Comparison of ENCODE assay signal across 9 cellular contexts in the genomic region with DNA sequence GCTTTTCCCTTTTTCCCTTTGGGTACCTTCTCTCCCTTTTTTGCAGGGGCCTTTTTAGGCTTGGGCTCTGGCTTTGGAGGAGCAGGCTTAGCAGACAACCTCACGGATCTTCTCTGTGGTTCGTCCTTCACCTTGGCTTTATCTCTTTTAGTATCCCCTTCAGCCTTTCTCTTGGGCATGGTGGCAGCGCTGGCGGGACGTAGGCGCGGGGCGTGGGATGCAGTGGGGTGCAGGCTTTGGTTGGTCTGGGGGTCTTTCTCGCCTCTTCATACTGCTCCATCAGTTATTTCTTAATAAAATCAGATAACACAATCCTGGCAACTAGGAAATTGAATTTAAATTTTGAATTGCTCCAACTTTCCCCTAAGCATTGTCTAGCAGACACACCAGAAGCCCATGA.
"Had no signal": no experiment of that assay in that cellular context is flagged by ENCODE, and none has a peak within 500 bp of the region (broad histone marks: within the 10 kb centered on the region; RNA-seq: fewer than 3 reads in every experiment).

No MANE protein-coding gene starts in this region.

- H3K27ac Mint-ChIP-seq: HFFc6, IgD-negative memory B cell had no signal

- H3K4me3 Mint-ChIP-seq: HFFc6, IgD-negative memory B cell had no signal

- H3K27ac ChIP-seq: HL-60 had no signal

- H3K9me3 ChIP-seq: HAP-1 had no signal

- H3K9me3 Mint-ChIP-seq: HFFc6, IgD-negative memory B cell had no signal

- DNase-seq: GOT3, H7, HFFc6, KG1 had no signal

- FAIRE-seq: HepG2 had no signal

- H3K4me3 ChIP-seq: HAP-1 had no signal

- H3K36me3 ChIP-seq: HAP-1 had no signal

- ATAC-seq: HCT116, HepG2 had no signal

- H3K36me3 Mint-ChIP-seq: IgD-negative memory B cell had no signal

- H3K4me1 ChIP-seq: HAP-1 had no signal
